ENCODE assay signal across 29 cellular contexts in genomic region chr2:233693963-233694362, GRCh38. TPM values are rescaled to one million over a fixed set of nuclear protein-coding genes. Genes with fewer than 3 reads are reported as not detected.
"Had no signal": no experiment of that assay in that cellular context is flagged by ENCODE, and none has a peak within 500 bp of the region (broad histone marks: within the 10 kb centered on the region; RNA-seq: fewer than 3 reads in every experiment).

No MANE protein-coding gene starts in this region.

- DNase-seq: activated B cell treated with CpG ODN at 0.5 μM for 24 hours; activated CD4-positive, alpha-beta T cell treated with anti-CD3 and anti-CD28 coated beads for 36 hours; activated CD8-positive, alpha-beta memory T cell treated with anti-CD3 and anti-CD28 coated beads, Interleukin-2, amount 10 ng/mL, durations not matched to agents 7 days and 5 days; activated CD8-positive, alpha-beta T cell treated with anti-CD3 and anti-CD28 coated beads, Interleukin-2, amount 10 ng/mL, durations not matched to agents 7 days and 5 days; activated naive CD4-positive, alpha-beta T cell; activated T-cell treated with anti-CD3 and anti-CD28 coated beads, Interleukin-2, amount 50 U/mL, for 48 hours; anterior cingulate cortex; dermis blood vessel endothelial cell; effector CD4-positive, alpha-beta T cell; head of caudate nucleus; hypothalamus; immature natural killer cell; kidney glomerular epithelial cell; left ventricle myocardium inferior; mucosa of descending colon; ovary; psoas muscle; stimulated activated CD4-positive, alpha-beta T cell treated with anti-CD3 and anti-CD28 coated beads, Interleukin-1b, Interleukin-23, amount 100 ng/mL, for 48 hours; stimulated activated naive B cell treated with anti-CD40 and anti-IgM and Interleukin-4, amounts not matched to agents 10 μg/mL and 1 μg/mL and 100 μg/mL, for 72 hours; T-helper 1 cell had no signal

- H3K4me1 ChIP-seq: left ventricle myocardium inferior, psoas muscle, tibial nerve had no signal

- H3K4me2 ChIP-seq: smooth muscle cell had no signal

- H3K4me3 ChIP-seq: left ventricle myocardium inferior, mucosa of descending colon, ovary, psoas muscle, smooth muscle cell, suprapubic skin, tibial nerve had no signal

- H3K36me3 ChIP-seq: left ventricle myocardium inferior, ovary, suprapubic skin, tibial nerve had no signal

- FAIRE-seq: colon had no signal

- H3K27me3 ChIP-seq: ovary, suprapubic skin, tibial nerve had no signal

- ATAC-seq: activated CD4-positive, alpha-beta T cell treated with anti-CD3 and anti-CD28 coated beads for 36 hours; activated CD8-positive, alpha-beta memory T cell treated with anti-CD3 and anti-CD28 coated beads, Interleukin-2, amount 10 ng/mL, durations not matched to agents 7 days and 5 days; activated CD8-positive, alpha-beta T cell treated with anti-CD3 and anti-CD28 coated beads, Interleukin-2, amount 10 ng/mL, durations not matched to agents 7 days and 5 days; mucosa of descending colon; psoas muscle; stimulated activated naive B cell treated with anti-CD40 and anti-IgM and Interleukin-4, amounts not matched to agents 10 μg/mL and 1 μg/mL and 100 μg/mL, for 72 hours had no signal

- H3K9me3 ChIP-seq: left ventricle myocardium inferior, mucosa of descending colon, ovary, psoas muscle, suprapubic skin, tibial nerve had no signal

- H3K27ac ChIP-seq: left ventricle myocardium inferior, ovary, psoas muscle, suprapubic skin, tibial nerve had no signal

RNA-seq across cellular contexts. Expression of gene UGT1A6, which starts 1.3 kb away (rescaled TPM):
- total RNA-seq: activated B cell treated with CpG ODN at 0.5 μM for 24 hours; activated CD4-positive, alpha-beta T cell treated with anti-CD3 and anti-CD28 coated beads for 36 hours; activated CD8-positive, alpha-beta memory T cell treated with anti-CD3 and anti-CD28 coated beads, Interleukin-2, amount 10 ng/mL, durations not matched to agents 7 days and 5 days; activated CD8-positive, alpha-beta T cell treated with anti-CD3 and anti-CD28 coated beads, Interleukin-2, amount 10 ng/mL, durations not matched to agents 7 days and 5 days; fibroblast of lung; fibroblast of villous mesenchyme; left ventricle myocardium inferior; lung microvascular endothelial cell; mesenteric fat pad; ovary; psoas muscle had no signal
- polyA plus RNA-seq: fibroblast of lung, immature natural killer cell, ovary, psoas muscle, smooth muscle cell had no signal

RNA-seq across cellular contexts. Expression of gene UGT1A7, which starts 12.3 kb away (rescaled TPM):
- total RNA-seq: activated B cell treated with CpG ODN at 0.5 μM for 24 hours; activated CD4-positive, alpha-beta T cell treated with anti-CD3 and anti-CD28 coated beads for 36 hours; activated CD8-positive, alpha-beta memory T cell treated with anti-CD3 and anti-CD28 coated beads, Interleukin-2, amount 10 ng/mL, durations not matched to agents 7 days and 5 days; activated CD8-positive, alpha-beta T cell treated with anti-CD3 and anti-CD28 coated beads, Interleukin-2, amount 10 ng/mL, durations not matched to agents 7 days and 5 days; dermis blood vessel endothelial cell; fibroblast of lung; fibroblast of villous mesenchyme; left ventricle myocardium inferior; lung microvascular endothelial cell; ovary; psoas muscle; smooth muscle cell; tibial nerve had no signal
- polyA plus RNA-seq: adipose tissue, fibroblast of lung, immature natural killer cell, ovary, psoas muscle, smooth muscle cell had no signal

RNA-seq across cellular contexts. Expression of gene UGT1A5, which starts 18.7 kb away (rescaled TPM):
- total RNA-seq: activated B cell treated with CpG ODN at 0.5 μM for 24 hours; activated CD4-positive, alpha-beta T cell treated with anti-CD3 and anti-CD28 coated beads for 36 hours; activated CD8-positive, alpha-beta memory T cell treated with anti-CD3 and anti-CD28 coated beads, Interleukin-2, amount 10 ng/mL, durations not matched to agents 7 days and 5 days; activated CD8-positive, alpha-beta T cell treated with anti-CD3 and anti-CD28 coated beads, Interleukin-2, amount 10 ng/mL, durations not matched to agents 7 days and 5 days; dermis blood vessel endothelial cell; fibroblast of lung; fibroblast of villous mesenchyme; left ventricle myocardium inferior; lung microvascular endothelial cell; mesenteric fat pad; ovary; psoas muscle; smooth muscle cell; tibial nerve had no signal
- polyA plus RNA-seq: fibroblast of lung, immature natural killer cell, ovary, psoas muscle, smooth muscle cell had no signal

RNA-seq across cellular contexts. Expression of gene UGT1A9, which starts 22.3 kb away (rescaled TPM):
- total RNA-seq: activated B cell treated with CpG ODN at 0.5 μM for 24 hours; activated CD4-positive, alpha-beta T cell treated with anti-CD3 and anti-CD28 coated beads for 36 hours; activated CD8-positive, alpha-beta memory T cell treated with anti-CD3 and anti-CD28 coated beads, Interleukin-2, amount 10 ng/mL, durations not matched to agents 7 days and 5 days; activated CD8-positive, alpha-beta T cell treated with anti-CD3 and anti-CD28 coated beads, Interleukin-2, amount 10 ng/mL, durations not matched to agents 7 days and 5 days; fibroblast of lung; fibroblast of villous mesenchyme; left ventricle myocardium inferior; lung microvascular endothelial cell; mesenteric fat pad; psoas muscle; smooth muscle cell; suprapubic skin; tibial nerve had no signal
- polyA plus RNA-seq: adipose tissue, fibroblast of lung, immature natural killer cell, ovary, psoas muscle, smooth muscle cell had no signal

RNA-seq across cellular contexts. Expression of gene UGT1A4, which starts 24.6 kb away (rescaled TPM):
- total RNA-seq: activated B cell treated with CpG ODN at 0.5 μM for 24 hours; activated CD4-positive, alpha-beta T cell treated with anti-CD3 and anti-CD28 coated beads for 36 hours; activated CD8-positive, alpha-beta memory T cell treated with anti-CD3 and anti-CD28 coated beads, Interleukin-2, amount 10 ng/mL, durations not matched to agents 7 days and 5 days; activated CD8-positive, alpha-beta T cell treated with anti-CD3 and anti-CD28 coated beads, Interleukin-2, amount 10 ng/mL, durations not matched to agents 7 days and 5 days; dermis blood vessel endothelial cell; fibroblast of lung; fibroblast of villous mesenchyme; left ventricle myocardium inferior; lung microvascular endothelial cell; mesenteric fat pad; psoas muscle; smooth muscle cell; tibial nerve had no signal
- polyA plus RNA-seq: adipose tissue, fibroblast of lung, immature natural killer cell, ovary, psoas muscle, smooth muscle cell had no signal
